In the genomic region with DNA sequence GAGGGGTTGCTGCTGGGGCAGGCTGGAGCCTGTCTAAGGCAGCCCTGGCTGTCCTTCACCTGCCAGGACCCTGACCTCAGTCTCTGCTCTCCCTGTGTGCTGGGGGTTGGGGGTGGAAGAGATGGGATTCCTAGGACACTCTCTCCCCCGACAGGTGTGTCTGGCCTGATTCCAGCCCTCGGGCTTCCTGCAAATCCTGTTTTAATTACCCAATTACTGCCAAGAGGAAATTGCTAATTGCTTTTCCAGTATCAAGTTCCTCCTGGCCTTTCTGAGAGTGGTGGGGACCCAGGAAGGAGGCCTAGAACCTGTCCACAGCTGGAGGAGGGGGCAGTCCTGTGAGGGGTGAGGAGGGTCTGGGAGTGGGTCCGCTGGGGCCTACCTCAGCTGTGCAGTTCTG, we compare ENCODE assay signal across 1 cellular context.
TF ChIP-seq lines count a peak whose summit lies in the region.

No MANE protein-coding gene starts in this region.

TF ChIP-seq in GM23338, 12 proteins besides CTCF, POLR2A, EP300 and RAD21:
- TF ChIP-seq, protein P1, sequence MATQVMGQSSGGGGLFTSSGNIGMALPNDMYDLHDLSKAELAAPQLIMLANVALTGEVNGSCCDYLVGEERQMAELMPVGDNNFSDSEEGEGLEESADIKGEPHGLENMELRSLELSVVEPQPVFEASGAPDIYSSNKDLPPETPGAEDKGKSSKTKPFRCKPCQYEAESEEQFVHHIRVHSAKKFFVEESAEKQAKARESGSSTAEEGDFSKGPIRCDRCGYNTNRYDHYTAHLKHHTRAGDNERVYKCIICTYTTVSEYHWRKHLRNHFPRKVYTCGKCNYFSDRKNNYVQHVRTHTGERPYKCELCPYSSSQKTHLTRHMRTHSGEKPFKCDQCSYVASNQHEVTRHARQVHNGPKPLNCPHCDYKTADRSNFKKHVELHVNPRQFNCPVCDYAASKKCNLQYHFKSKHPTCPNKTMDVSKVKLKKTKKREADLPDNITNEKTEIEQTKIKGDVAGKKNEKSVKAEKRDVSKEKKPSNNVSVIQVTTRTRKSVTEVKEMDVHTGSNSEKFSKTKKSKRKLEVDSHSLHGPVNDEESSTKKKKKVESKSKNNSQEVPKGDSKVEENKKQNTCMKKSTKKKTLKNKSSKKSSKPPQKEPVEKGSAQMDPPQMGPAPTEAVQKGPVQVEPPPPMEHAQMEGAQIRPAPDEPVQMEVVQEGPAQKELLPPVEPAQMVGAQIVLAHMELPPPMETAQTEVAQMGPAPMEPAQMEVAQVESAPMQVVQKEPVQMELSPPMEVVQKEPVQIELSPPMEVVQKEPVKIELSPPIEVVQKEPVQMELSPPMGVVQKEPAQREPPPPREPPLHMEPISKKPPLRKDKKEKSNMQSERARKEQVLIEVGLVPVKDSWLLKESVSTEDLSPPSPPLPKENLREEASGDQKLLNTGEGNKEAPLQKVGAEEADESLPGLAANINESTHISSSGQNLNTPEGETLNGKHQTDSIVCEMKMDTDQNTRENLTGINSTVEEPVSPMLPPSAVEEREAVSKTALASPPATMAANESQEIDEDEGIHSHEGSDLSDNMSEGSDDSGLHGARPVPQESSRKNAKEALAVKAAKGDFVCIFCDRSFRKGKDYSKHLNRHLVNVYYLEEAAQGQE (IDR thresholded peaks at IDR 0.05; ENCODE audit: unreplicated experiment): no peak
- TF ChIP-seq, protein P2, sequence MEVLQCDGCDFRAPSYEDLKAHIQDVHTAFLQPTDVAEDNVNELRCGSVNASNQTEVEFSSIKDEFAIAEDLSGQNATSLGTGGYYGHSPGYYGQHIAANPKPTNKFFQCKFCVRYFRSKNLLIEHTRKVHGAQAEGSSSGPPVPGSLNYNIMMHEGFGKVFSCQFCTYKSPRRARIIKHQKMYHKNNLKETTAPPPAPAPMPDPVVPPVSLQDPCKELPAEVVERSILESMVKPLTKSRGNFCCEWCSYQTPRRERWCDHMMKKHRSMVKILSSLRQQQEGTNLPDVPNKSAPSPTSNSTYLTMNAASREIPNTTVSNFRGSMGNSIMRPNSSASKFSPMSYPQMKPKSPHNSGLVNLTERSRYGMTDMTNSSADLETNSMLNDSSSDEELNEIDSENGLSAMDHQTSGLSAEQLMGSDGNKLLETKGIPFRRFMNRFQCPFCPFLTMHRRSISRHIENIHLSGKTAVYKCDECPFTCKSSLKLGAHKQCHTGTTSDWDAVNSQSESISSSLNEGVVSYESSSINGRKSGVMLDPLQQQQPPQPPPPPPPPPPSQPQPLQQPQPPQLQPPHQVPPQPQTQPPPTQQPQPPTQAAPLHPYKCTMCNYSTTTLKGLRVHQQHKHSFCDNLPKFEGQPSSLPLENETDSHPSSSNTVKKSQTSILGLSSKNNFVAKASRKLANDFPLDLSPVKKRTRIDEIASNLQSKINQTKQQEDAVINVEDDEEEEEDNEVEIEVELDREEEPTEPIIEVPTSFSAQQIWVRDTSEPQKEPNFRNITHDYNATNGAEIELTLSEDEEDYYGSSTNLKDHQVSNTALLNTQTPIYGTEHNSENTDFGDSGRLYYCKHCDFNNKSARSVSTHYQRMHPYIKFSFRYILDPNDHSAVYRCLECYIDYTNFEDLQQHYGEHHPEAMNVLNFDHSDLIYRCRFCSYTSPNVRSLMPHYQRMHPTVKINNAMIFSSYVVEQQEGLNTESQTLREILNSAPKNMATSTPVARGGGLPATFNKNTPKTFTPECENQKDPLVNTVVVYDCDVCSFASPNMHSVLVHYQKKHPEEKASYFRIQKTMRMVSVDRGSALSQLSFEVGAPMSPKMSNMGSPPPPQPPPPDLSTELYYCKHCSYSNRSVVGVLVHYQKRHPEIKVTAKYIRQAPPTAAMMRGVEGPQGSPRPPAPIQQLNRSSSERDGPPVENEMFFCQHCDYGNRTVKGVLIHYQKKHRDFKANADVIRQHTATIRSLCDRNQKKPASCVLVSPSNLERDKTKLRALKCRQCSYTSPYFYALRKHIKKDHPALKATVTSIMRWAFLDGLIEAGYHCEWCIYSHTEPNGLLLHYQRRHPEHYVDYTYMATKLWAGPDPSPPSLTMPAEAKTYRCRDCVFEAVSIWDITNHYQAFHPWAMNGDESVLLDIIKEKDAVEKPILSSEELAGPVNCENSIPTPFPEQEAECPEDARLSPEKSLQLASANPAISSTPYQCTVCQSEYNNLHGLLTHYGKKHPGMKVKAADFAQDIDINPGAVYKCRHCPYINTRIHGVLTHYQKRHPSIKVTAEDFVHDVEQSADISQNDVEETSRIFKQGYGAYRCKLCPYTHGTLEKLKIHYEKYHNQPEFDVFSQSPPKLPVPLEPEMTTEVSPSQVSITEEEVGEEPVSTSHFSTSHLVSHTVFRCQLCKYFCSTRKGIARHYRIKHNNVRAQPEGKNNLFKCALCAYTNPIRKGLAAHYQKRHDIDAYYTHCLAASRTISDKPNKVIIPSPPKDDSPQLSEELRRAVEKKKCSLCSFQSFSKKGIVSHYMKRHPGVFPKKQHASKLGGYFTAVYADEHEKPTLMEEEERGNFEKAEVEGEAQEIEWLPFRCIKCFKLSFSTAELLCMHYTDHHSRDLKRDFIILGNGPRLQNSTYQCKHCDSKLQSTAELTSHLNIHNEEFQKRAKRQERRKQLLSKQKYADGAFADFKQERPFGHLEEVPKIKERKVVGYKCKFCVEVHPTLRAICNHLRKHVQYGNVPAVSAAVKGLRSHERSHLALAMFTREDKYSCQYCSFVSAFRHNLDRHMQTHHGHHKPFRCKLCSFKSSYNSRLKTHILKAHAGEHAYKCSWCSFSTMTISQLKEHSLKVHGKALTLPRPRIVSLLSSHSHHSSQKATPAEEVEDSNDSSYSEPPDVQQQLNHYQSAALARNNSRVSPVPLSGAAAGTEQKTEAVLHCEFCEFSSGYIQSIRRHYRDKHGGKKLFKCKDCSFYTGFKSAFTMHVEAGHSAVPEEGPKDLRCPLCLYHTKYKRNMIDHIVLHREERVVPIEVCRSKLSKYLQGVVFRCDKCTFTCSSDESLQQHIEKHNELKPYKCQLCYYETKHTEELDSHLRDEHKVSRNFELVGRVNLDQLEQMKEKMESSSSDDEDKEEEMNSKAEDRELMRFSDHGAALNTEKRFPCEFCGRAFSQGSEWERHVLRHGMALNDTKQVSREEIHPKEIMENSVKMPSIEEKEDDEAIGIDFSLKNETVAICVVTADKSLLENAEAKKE (CRISPR knock-in tag; IDR thresholded peaks at IDR 0.05): no peak
- no peak for TF ChIP-seq CREB1 (CRISPR knock-in tag; IDR thresholded peaks at IDR 0.05; ENCODE audit: low read depth)
- no peak for TF ChIP-seq STAT1 (IDR thresholded peaks at IDR 0.05; ENCODE audit: unreplicated experiment)
